16 cellular contexts compared by ENCODE assay signal in genomic region chr17:503449-503700, GRCh38. TPM values are rescaled to one million over a fixed set of nuclear protein-coding genes. Genes with fewer than 3 reads are reported as not detected.
DNase-seq lines count a peak whose midpoint lies in the region; ATAC-seq and TF ChIP-seq lines count a peak whose summit lies in the region.
"Had no signal": no experiment of that assay in that cellular context is flagged by ENCODE, and none has a peak within 500 bp of the region (broad histone marks: within the 10 kb centered on the region; RNA-seq: fewer than 3 reads in every experiment).

No MANE protein-coding gene starts in this region.

- H3K36me3 ChIP-seq in mammary epithelial cell (ENCODE audit: insufficient read depth, low read length) (no peaks in the 10 kb centered on the region), colonic mucosa (no peaks in the 10 kb centered on the region)
- H3K36me3 ChIP-seq: thoracic aorta had no signal

- no TSS peak for BruUV-seq in MCF 10A (replicated peaks; lab: Mats Ljungman, UMichigan)
- no TSS peak for BruUV-seq in mammary epithelial cell (replicated peaks; lab: Mats Ljungman, UMichigan)

- no peaks in the 10 kb centered on the region for H3K9me3 Mint-ChIP-seq in MCF 10A (ENCODE audit: unreplicated experiment)
- H3K9me3 Mint-ChIP-seq in activated CD4-positive, alpha-beta memory T cell treated with anti-CD3 and anti-CD28 coated beads for 36 hours: no peaks in the 10 kb centered on the region
- H3K9me3 Mint-ChIP-seq in stimulated activated naive CD8-positive, alpha-beta T cell treated with anti-CD3 and anti-CD28 coated beads, Interleukin-15, amount 100 ng/mL, for 72 hours: no peaks in the 10 kb centered on the region

- H3K4me1 Mint-ChIP-seq in MCF 10A (ENCODE audit: insufficient read depth, unreplicated experiment): no peaks in the 10 kb centered on the region
- H3K4me1 Mint-ChIP-seq in activated CD4-positive, alpha-beta memory T cell treated with anti-CD3 and anti-CD28 coated beads for 36 hours (ENCODE audit: low read depth): peaks cover 8% of the 10 kb centered on the region
- peaks cover 34% of the 10 kb centered on the region for H3K4me1 Mint-ChIP-seq in stimulated activated naive CD8-positive, alpha-beta T cell treated with anti-CD3 and anti-CD28 coated beads, Interleukin-15, amount 100 ng/mL, for 72 hours

- H3K27me3 Mint-ChIP-seq in MCF 10A (ENCODE audit: insufficient read depth, unreplicated experiment): no peaks in the 10 kb centered on the region
- H3K27me3 Mint-ChIP-seq in activated CD4-positive, alpha-beta memory T cell treated with anti-CD3 and anti-CD28 coated beads for 36 hours: peaks cover 5% of the 10 kb centered on the region
- peaks cover 26% of the 10 kb centered on the region for H3K27me3 Mint-ChIP-seq in stimulated activated naive CD8-positive, alpha-beta T cell treated with anti-CD3 and anti-CD28 coated beads, Interleukin-15, amount 100 ng/mL, for 72 hours

- ATAC-seq in stimulated activated naive CD8-positive, alpha-beta T cell treated with anti-CD3 and anti-CD28 coated beads, Interleukin-15, amount 100 ng/mL, for 72 hours: no peak
- ATAC-seq in HG02884 (IDR thresholded peaks at IDR 0.05; ENCODE audit: unreplicated experiment): no peak
- ATAC-seq: K562 had no signal

- dilution Hi-C loops in mammary epithelial cell (cut with HindIII; ENCODE audit: low sequenced_read_pairs): no loop called here

- no peak overlapping the region for H3K4me3 Mint-ChIP-seq in MCF 10A (ENCODE audit: unreplicated experiment)
- peak overlapping the region; percentile 52 for H3K4me3 Mint-ChIP-seq in activated CD4-positive, alpha-beta memory T cell treated with anti-CD3 and anti-CD28 coated beads for 36 hours
- peak overlapping the region; percentile 56 to 95 for H3K4me3 Mint-ChIP-seq in stimulated activated naive CD8-positive, alpha-beta T cell treated with anti-CD3 and anti-CD28 coated beads, Interleukin-15, amount 100 ng/mL, for 72 hours

- POLR2A ChIA-PET in MCF 10A (lab: Yijun Ruan, JAX): no interaction called here
- POLR2A ChIA-PET in activated CD4-positive, alpha-beta memory T cell treated with anti-CD3 and anti-CD28 coated beads for 36 hours (lab: Charles Lee): no interaction called here

- H3K27ac ChIP-seq in mammary epithelial cell (ENCODE audit: insufficient read depth, low read depth, low read length) (no peak overlapping the region), colonic mucosa (no peak overlapping the region)
- H3K27ac ChIP-seq: epithelial cell of prostate, HL-60, thoracic aorta had no signal

- H4K20me1 ChIP-seq in mammary epithelial cell (ENCODE audit: insufficient read depth, low read length): no peaks in the 10 kb centered on the region

- CTCF ChIA-PET in MCF 10A (lab: Yijun Ruan, JAX) (no interaction called here), mammary epithelial cell (lab: Charles Lee; ENCODE audit: low non-redundant PET) (no interaction called here)
- CTCF ChIA-PET in activated CD4-positive, alpha-beta memory T cell treated with anti-CD3 and anti-CD28 coated beads for 36 hours (lab: Charles Lee): no interaction called here

- no peaks in the 10 kb centered on the region for H3K4me1 ChIP-seq in mammary epithelial cell (ENCODE audit: insufficient read depth, low read length)
- H3K4me1 ChIP-seq in colonic mucosa: no peaks in the 10 kb centered on the region

- H3K27ac Mint-ChIP-seq in MCF 10A (ENCODE audit: low read depth, unreplicated experiment): peak overlapping the region; percentile 78
- peak overlapping the region; percentile 70 for H3K27ac Mint-ChIP-seq in activated CD4-positive, alpha-beta memory T cell treated with anti-CD3 and anti-CD28 coated beads for 36 hours
- peak overlapping the region in 1 of 2 donors; percentile 96 for H3K27ac Mint-ChIP-seq in stimulated activated naive CD8-positive, alpha-beta T cell treated with anti-CD3 and anti-CD28 coated beads, Interleukin-15, amount 100 ng/mL, for 72 hours

- WGBS in mammary epithelial cell (ENCODE audit: low coverage, missing lambda C conversion rate): 87% methylated on average over 5 of the region's 5 CpGs

- DNase-seq in MCF 10A (ENCODE audit: unreplicated experiment) (no peak), mammary epithelial cell (no peak), epithelial cell of esophagus (ENCODE audit: low read depth) (no peak), colonic mucosa (no peak)
- no peak for DNase-seq in activated CD4-positive, alpha-beta memory T cell treated with anti-CD3 and anti-CD28 coated beads for 36 hours
- no peak for DNase-seq in stimulated activated naive CD8-positive, alpha-beta T cell treated with anti-CD3 and anti-CD28 coated beads, Interleukin-15, amount 100 ng/mL, for 72 hours
- no peak for DNase-seq in stimulated activated CD4-positive, alpha-beta T cell treated with anti-CD3 and anti-CD28 coated beads, Interleukin-4, amount 100 ng/mL, for 1 hour
- DNase-seq: GOT3, NCI-H2029 treated with DMSO at 0.1 percent for 48 hours, NCI-H524, SHP77 had no signal

- TF ChIP-seq CTCF in MCF 10A (IDR thresholded peaks at IDR 0.05; ENCODE audit: unreplicated experiment) (no peak), mammary epithelial cell (conservative IDR thresholded peaks at IDR 0.05 in 1 of 2, IDR thresholded peaks at IDR 0.05 in 1 of 2; ENCODE audit: extremely low read depth in 1 of 2, insufficient read depth in 1 of 2, low read depth in 1 of 2, low read length in 2 of 2) (no peak), epithelial cell of esophagus (IDR thresholded peaks at IDR 0.05; ENCODE audit: insufficient read depth, low read depth, low read length, missing control alignments) (no peak), colonic mucosa (IDR thresholded peaks at IDR 0.05) (no peak)

- H2AFZ ChIP-seq in mammary epithelial cell (ENCODE audit: low read depth, low read length): no peak overlapping the region

- no peaks in the 10 kb centered on the region for H3K79me2 ChIP-seq in mammary epithelial cell (ENCODE audit: insufficient read depth, low read length)

- in situ Hi-C loops in mammary epithelial cell (cut with MboI; ENCODE audit: low sequenced_read_pairs in 2 of 2): no loop called here

- H3K9ac ChIP-seq in mammary epithelial cell (ENCODE audit: insufficient read depth, low read length) (no peak overlapping the region), colonic mucosa (ENCODE audit: low read depth in 2 of 2, low read length in 2 of 2) (no peak overlapping the region)

- H3K27me3 ChIP-seq in mammary epithelial cell (ENCODE audit: insufficient read depth, low read length) (no peaks in the 10 kb centered on the region), colonic mucosa (no peaks in the 10 kb centered on the region)

- no peaks in the 10 kb centered on the region for H3K36me3 Mint-ChIP-seq in MCF 10A (ENCODE audit: insufficient read depth, unreplicated experiment)
- no peaks in the 10 kb centered on the region for H3K36me3 Mint-ChIP-seq in activated CD4-positive, alpha-beta memory T cell treated with anti-CD3 and anti-CD28 coated beads for 36 hours

- H3K4me2 ChIP-seq in mammary epithelial cell (ENCODE audit: insufficient read depth, low read depth, low read length): no peak overlapping the region

- H3K4me3 ChIP-seq in mammary epithelial cell (replicated peaks in 1 of 3; ENCODE audit: insufficient read depth in 1 of 3, low read depth in 2 of 3, low read length in 3 of 3) (no peak overlapping the region), epithelial cell of esophagus (ENCODE audit: low read length) (peak overlapping the region; percentile 28), colonic mucosa (no peak overlapping the region)
- H3K4me3 ChIP-seq: K562, thoracic aorta had no signal

- intact Hi-C loops in MCF 10A (cut with micrococcal nuclease): no loop called here
- intact Hi-C loops in mammary epithelial cell (cut with micrococcal nuclease): no loop called here
- intact Hi-C loops in activated CD4-positive, alpha-beta memory T cell treated with anti-CD3 and anti-CD28 coated beads for 36 hours (cut with micrococcal nuclease): no loop called here
- intact Hi-C loops in colonic mucosa (cut with DNase I): no loop called here

- H3K9me3 ChIP-seq in mammary epithelial cell (replicated peaks; ENCODE audit: insufficient read depth, low read length) (no peaks in the 10 kb centered on the region), colonic mucosa (no peaks in the 10 kb centered on the region)
- H3K9me3 ChIP-seq: thoracic aorta had no signal

RNA-seq across cellular contexts. Expression of gene RFLNB, which starts 57.6 kb away (rescaled TPM):
- 0.19 and 0.42 TPM in 2 replicates for total RNA-seq in MCF 10A (2022)
- total RNA-seq in mammary epithelial cell: 10 to 100 TPM; 14.7 to 32.8 TPM
- 3.2 TPM for polyA plus RNA-seq in mammary epithelial cell
- polyA minus RNA-seq in mammary epithelial cell: 9.9 TPM
- total RNA-seq in activated CD4-positive, alpha-beta memory T cell treated with anti-CD3 and anti-CD28 coated beads for 36 hours: 10 to 100 TPM; 49.0 to 49.1 TPM
- total RNA-seq in colonic mucosa: 1 to 10 TPM; 2.9 to 5.7 TPM
